Comparison of ENCODE assay signal across 8 cellular contexts in genomic region chr14:75125617-75126016, GRCh38. TPM values are rescaled to one million over a fixed set of nuclear protein-coding genes. Genes with fewer than 3 reads are reported as not detected.
DNase-seq lines count a peak whose midpoint lies in the region; ATAC-seq and TF ChIP-seq lines count a peak whose summit lies in the region.

No MANE protein-coding gene starts in this region.

- no peak for ATAC-seq in HG03469 (IDR thresholded peaks at IDR 0.05; ENCODE audit: unreplicated experiment)
- no peak for ATAC-seq in GM18861 (IDR thresholded peaks at IDR 0.05; ENCODE audit: unreplicated experiment)

- peak overlapping the region; percentile 18 for H3K27ac Mint-ChIP-seq in activated T-helper 2 cell treated with anti-CD3 and anti-CD28 coated beads, Interferon-gamma antibody, Interleukin-2, Interleukin-4, amounts not matched to agents 10 μg/mL and 5 μg/mL and 100 μg/mL, durations not matched to agents 14 hours and 24 hours and 36 hours

- no peaks in the 10 kb centered on the region for H3K27me3 Mint-ChIP-seq in activated T-helper 2 cell treated with anti-CD3 and anti-CD28 coated beads, Interferon-gamma antibody, Interleukin-2, Interleukin-4, amounts not matched to agents 10 μg/mL and 5 μg/mL and 100 μg/mL, durations not matched to agents 14 hours and 24 hours and 36 hours (ENCODE audit: low read depth)

- TF ChIP-seq POLR2A in uterus (IDR thresholded peaks at IDR 0.05) = no peak

- H3K9me3 Mint-ChIP-seq in activated T-helper 2 cell treated with anti-CD3 and anti-CD28 coated beads, Interferon-gamma antibody, Interleukin-2, Interleukin-4, amounts not matched to agents 10 μg/mL and 5 μg/mL and 100 μg/mL, durations not matched to agents 14 hours and 24 hours and 36 hours = no peaks in the 10 kb centered on the region

- H3K9me3 ChIP-seq in left ventricle myocardium inferior (replicated peaks) (no peaks in the 10 kb centered on the region), uterus (no peaks in the 10 kb centered on the region)

- H3K4me1 ChIP-seq in left ventricle myocardium inferior (peaks cover 54% of the 10 kb centered on the region), uterus (peaks cover 0 to 4% of the 10 kb centered on the region in 2 donors)

- peaks cover 39% of the 10 kb centered on the region for H3K36me3 Mint-ChIP-seq in activated T-helper 2 cell treated with anti-CD3 and anti-CD28 coated beads, Interferon-gamma antibody, Interleukin-2, Interleukin-4, amounts not matched to agents 10 μg/mL and 5 μg/mL and 100 μg/mL, durations not matched to agents 14 hours and 24 hours and 36 hours (ENCODE audit: low read depth)

- H3K36me3 ChIP-seq in left ventricle myocardium inferior (peaks cover 10% of the 10 kb centered on the region), kidney epithelial cell (ENCODE audit: control insufficient read depth, insufficient read depth, low read length) (no peaks in the 10 kb centered on the region), uterus (no peaks in the 10 kb centered on the region)

- H3K27ac ChIP-seq in left ventricle myocardium inferior (replicated peaks) = no peak overlapping the region
- peak overlapping the region; percentile 93 to 94 for H3K27ac ChIP-seq in uterus

- TF ChIP-seq CTCF in left ventricle myocardium inferior (IDR thresholded peaks at IDR 0.05; ENCODE audit: borderline replicate concordance) (no peak), kidney epithelial cell (IDR thresholded peaks at IDR 0.05; ENCODE audit: insufficient read depth, low read length, poor library complexity, severe bottlenecking) (no peak), uterus (IDR thresholded peaks at IDR 0.05) (no peak)

- H3K27me3 ChIP-seq in left ventricle myocardium inferior (ENCODE audit: low read depth) (no peaks in the 10 kb centered on the region), kidney epithelial cell (ENCODE audit: control insufficient read depth, insufficient read depth, low read length) (no peaks in the 10 kb centered on the region), uterus (no peaks in the 10 kb centered on the region)

- peak overlapping the region; percentile 98 for H3K4me3 Mint-ChIP-seq in activated T-helper 2 cell treated with anti-CD3 and anti-CD28 coated beads, Interferon-gamma antibody, Interleukin-2, Interleukin-4, amounts not matched to agents 10 μg/mL and 5 μg/mL and 100 μg/mL, durations not matched to agents 14 hours and 24 hours and 36 hours (ENCODE audit: low read depth)

- intact Hi-C loops in left ventricle myocardium inferior (cut with micrococcal nuclease) (no loop called here), cardiac septum (cut with DNase I) (loop anchor here (5.0 kb wide), 1 partner anchor 52 kb away; the partner anchor contains the start of gene TMED10), uterus (cut with DNase I; ENCODE audit: low total_unique reads) (no loop called here)
- intact Hi-C loops in activated T-helper 2 cell treated with anti-CD3 and anti-CD28 coated beads, Interferon-gamma antibody, Interleukin-2, Interleukin-4, amounts not matched to agents 10 μg/mL and 5 μg/mL and 100 μg/mL, durations not matched to agents 14 hours and 24 hours and 36 hours (cut with micrococcal nuclease) = loop anchor here (5.0 to 10.0 kb wide), 3 partner anchors 52 to 537 kb away; partner anchors contain the start of genes ERG28, TMED10 and TTLL5

- DNase-seq in left ventricle myocardium inferior (no peak), cardiac septum (ENCODE audit: low spot score) (no peak), kidney epithelial cell (ENCODE audit: low read depth) (no peak), uterus (no peak), NCI-H1436 (lab: John Stamatoyannopoulos, UW) (no peak)
- DNase-seq in activated T-helper 2 cell treated with anti-CD3 and anti-CD28 coated beads, Interferon-gamma antibody, Interleukin-2, Interleukin-4, amounts not matched to agents 10 μg/mL and 5 μg/mL and 100 μg/mL, durations not matched to agents 14 hours and 24 hours and 36 hours (ENCODE audit: low spot score) = no peak

- peak overlapping the region; percentile 82 for H3K4me3 ChIP-seq in left ventricle myocardium inferior
- H3K4me3 ChIP-seq in kidney epithelial cell (ENCODE audit: low read depth, low read length) = peak overlapping the region; percentile 78
- H3K4me3 ChIP-seq in uterus = peak overlapping the region; percentile 74 to 85

- H3K4me1 Mint-ChIP-seq in activated T-helper 2 cell treated with anti-CD3 and anti-CD28 coated beads, Interferon-gamma antibody, Interleukin-2, Interleukin-4, amounts not matched to agents 10 μg/mL and 5 μg/mL and 100 μg/mL, durations not matched to agents 14 hours and 24 hours and 36 hours (ENCODE audit: low read depth) = peaks cover 42% of the 10 kb centered on the region

RNA-seq across cellular contexts. Expression of gene NEK9, which starts 1.2 kb away (rescaled TPM):
- total RNA-seq in left ventricle myocardium inferior (123 TPM), cardiac septum (115 TPM), kidney epithelial cell (28.1 and 43.5 TPM in 2 replicates), uterus (100 to 1,000 TPM in 1 of 4 donors, 10 to 100 TPM in 3; 51.2 to 115 (median 71.4) TPM)
- 58.1 and 69.8 TPM in 2 replicates for total RNA-seq in activated T-helper 2 cell treated with anti-CD3 and anti-CD28 coated beads, Interferon-gamma antibody, Interleukin-2, Interleukin-4, amounts not matched to agents 10 μg/mL and 5 μg/mL and 100 μg/mL, durations not matched to agents 14 hours and 24 hours and 36 hours

RNA-seq across cellular contexts. Expression of gene TMED10, which starts 50.8 kb away (rescaled TPM):
- total RNA-seq in left ventricle myocardium inferior (278 TPM), cardiac septum (283 TPM), kidney epithelial cell (271 and 309 TPM in 2 replicates), uterus (100 to 1,000 TPM; 206 to 389 (median 287) TPM)
- 231 and 248 TPM in 2 replicates for total RNA-seq in activated T-helper 2 cell treated with anti-CD3 and anti-CD28 coated beads, Interferon-gamma antibody, Interleukin-2, Interleukin-4, amounts not matched to agents 10 μg/mL and 5 μg/mL and 100 μg/mL, durations not matched to agents 14 hours and 24 hours and 36 hours

RNA-seq across cellular contexts. Expression of gene ZC2HC1C, which starts 56.2 kb away (rescaled TPM):
- 10.5 TPM for total RNA-seq in left ventricle myocardium inferior
- total RNA-seq in cardiac septum = 5.2 TPM
- total RNA-seq in activated T-helper 2 cell treated with anti-CD3 and anti-CD28 coated beads, Interferon-gamma antibody, Interleukin-2, Interleukin-4, amounts not matched to agents 10 μg/mL and 5 μg/mL and 100 μg/mL, durations not matched to agents 14 hours and 24 hours and 36 hours = 0.94 and 1.5 TPM in 2 replicates
- total RNA-seq in kidney epithelial cell = 4.0 and 9.2 TPM in 2 replicates
- 1 to 10 TPM in 2 of 4 donors, under 1 TPM in 1, not detected in 1; 0.26 to 4.7 (median 2.4) TPM for total RNA-seq in uterus

Comparison
In these comparisons a context has a peak if more than half of its experiments do, and no peak if none do; other contexts are left out.
1. intact Hi-C loops: an anchor here in cardiac septum (5.0 kb wide) and activated T-helper 2 cell treated with anti-CD3 and anti-CD28 coated beads, Interferon-gamma antibody, Interleukin-2, Interleukin-4, amounts not matched to agents 10 μg/mL and 5 μg/mL and 100 μg/mL, durations not matched to agents 14 hours and 24 hours and 36 hours (5.0 to 10.0 kb wide); none called in left ventricle myocardium inferior and uterus.